In the genomic region with DNA sequence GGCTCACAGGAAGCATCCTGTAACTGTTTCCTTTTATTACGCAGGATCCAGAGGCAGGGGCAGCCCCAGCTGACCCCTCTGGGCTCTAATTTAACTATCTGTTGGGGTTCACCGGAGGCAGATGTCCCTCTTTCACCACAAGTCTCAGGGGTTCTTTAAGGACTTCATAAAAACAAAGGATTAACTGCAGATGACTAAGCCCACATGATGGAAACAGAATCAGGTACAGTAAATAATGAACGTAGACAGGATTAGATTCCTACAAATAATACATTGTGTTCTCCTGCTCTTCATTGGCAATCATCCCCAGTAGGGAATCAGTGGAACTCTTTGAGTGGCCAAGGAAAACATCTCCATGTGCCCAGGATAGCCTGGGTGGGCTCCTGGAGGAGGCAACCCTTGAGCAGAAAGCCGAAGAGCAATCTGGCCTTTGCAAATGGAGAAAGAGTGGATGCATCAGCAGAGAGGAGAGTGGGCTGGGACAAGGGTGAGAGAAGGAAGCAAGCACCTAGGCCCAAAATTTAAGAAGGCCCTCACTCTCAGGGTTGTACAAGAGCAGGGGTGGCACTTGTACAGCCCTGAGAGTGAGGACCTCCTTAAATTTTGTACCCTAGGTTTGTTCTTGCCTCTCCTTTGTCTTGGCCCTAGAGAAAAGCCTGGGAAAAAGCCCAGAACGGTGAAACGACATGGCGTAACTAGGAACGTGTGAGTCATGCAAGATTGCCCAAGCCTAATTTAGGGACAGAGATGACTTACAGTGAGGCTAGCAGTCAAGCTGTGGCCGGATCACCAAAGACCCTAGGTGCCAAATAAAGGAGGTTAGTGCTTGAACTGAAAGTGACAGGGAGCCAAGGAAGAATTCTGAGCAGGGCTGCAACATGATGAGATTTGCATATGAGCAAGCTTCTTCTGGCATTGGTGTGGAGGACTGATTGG, we compare ENCODE assay signal across 11 cellular contexts. TPM values are rescaled to one million over a fixed set of nuclear protein-coding genes. Genes with fewer than 3 reads are reported as not detected.
DNase-seq lines count a peak whose midpoint lies in the region; ATAC-seq and TF ChIP-seq lines count a peak whose summit lies in the region.
"Had no signal": no experiment of that assay in that cellular context is flagged by ENCODE, and none has a peak within 500 bp of the region (broad histone marks: within the 10 kb centered on the region; RNA-seq: fewer than 3 reads in every experiment).

No MANE protein-coding gene starts in this region.

- H3K9ac ChIP-seq in SK-N-SH, result no peak overlapping the region

- H3K4me1 ChIP-seq in SK-N-SH (ENCODE audit: control insufficient read depth in 1 of 2, insufficient read depth in 2 of 2, low read depth in 1 of 2, low read length in 1 of 2) (no peaks in the 10 kb centered on the region), adrenal gland (replicated peaks in 1 of 2) (peaks cover 3 to 6% of the 10 kb centered on the region in 2 donors), right lobe of liver (peaks cover 0 to 3% (median 0%) of the 10 kb centered on the region in 4 donors), upper lobe of left lung (peaks cover 0 to 21% (median 16%) of the 10 kb centered on the region in 4 donors)

- H3K27ac ChIP-seq in SK-N-SH (ENCODE audit: low read depth in 2 of 2, low read length in 1 of 2) (no peak overlapping the region), adrenal gland (peak overlapping the region in 2 of 5 donors; percentile 43 to 82), right lobe of liver (no peak overlapping the region), upper lobe of left lung (peak overlapping the region in 3 of 4 donors; percentile 66 to 83 (median 79))
- H3K27ac ChIP-seq: 22Rv1 had no signal

- H3K9me3 ChIP-seq in SK-N-SH (no peaks in the 10 kb centered on the region), adrenal gland (replicated peaks in 1 of 3) (no peaks in the 10 kb centered on the region), right lobe of liver (no peaks in the 10 kb centered on the region), upper lobe of left lung (no peaks in the 10 kb centered on the region)

- H4K20me1 ChIP-seq in SK-N-SH (ENCODE audit: insufficient read depth), result no peaks in the 10 kb centered on the region

- no peaks in the 10 kb centered on the region for H3K36me3 ChIP-seq in SK-N-SH (replicated peaks in 1 of 2; ENCODE audit: control insufficient read depth in 1 of 2, insufficient read depth in 2 of 2, low read length in 1 of 2)
- no peaks in the 10 kb centered on the region for H3K36me3 ChIP-seq in adrenal gland (replicated peaks in 1 of 2)
- H3K36me3 ChIP-seq in right lobe of liver, result no peaks in the 10 kb centered on the region
- no peaks in the 10 kb centered on the region for H3K36me3 ChIP-seq in upper lobe of left lung

- TF ChIP-seq EP300 in SK-N-SH (IDR thresholded peaks at IDR 0.05; ENCODE audit: borderline replicate concordance in 1 of 2, low read depth in 1 of 2, low read length in 1 of 2) (no peak), upper lobe of left lung (IDR thresholded peaks at IDR 0.05) (peak in 2 of 4 donors; percentile 15 to 27)

- intact Hi-C loops in adrenal gland (cut with DNase I) (no loop called here), right lobe of liver (cut with DNase I) (no loop called here)

- 74% methylated on average over 9 of the region's 9 CpGs for WGBS in SK-N-SH (ENCODE audit: low lambda C conversion rate)
- WGBS in adrenal gland, 4 donors, result 50 to 60% (median 52%) methylated on average over 9 of the region's 9 CpGs
- WGBS in right lobe of liver (ENCODE audit: insufficient coverage, low coverage, low lambda C conversion rate, missing lambda C conversion rate), result 65% methylated on average over 7 of the region's 9 CpGs
- WGBS in upper lobe of left lung, 2 donors, result 53 to 69% methylated on average over 9 of the region's 9 CpGs

- no peaks in the 10 kb centered on the region for H3K79me2 ChIP-seq in SK-N-SH (ENCODE audit: insufficient read depth)

- ATAC-seq in SK-N-SH treated with all-trans-retinoic acid at 6 μM for 48 hours (no peak), right lobe of liver (peak; percentile 31 to 51 (median 35)), upper lobe of left lung (ENCODE audit: low FRiP score in 2 of 2) (peak; percentile 20 to 83), HG02763 (IDR thresholded peaks at IDR 0.05; ENCODE audit: unreplicated experiment) (no peak)

- peaks cover 6% of the 10 kb centered on the region; the same call in 1 of the 2 replicates for H3K27me3 ChIP-seq in SK-N-SH (ENCODE audit: insufficient read depth)
- no peaks in the 10 kb centered on the region for H3K27me3 ChIP-seq in adrenal gland
- H3K27me3 ChIP-seq in right lobe of liver, result no peaks in the 10 kb centered on the region
- H3K27me3 ChIP-seq in upper lobe of left lung, result no peaks in the 10 kb centered on the region

- H3K9me2 ChIP-seq in SK-N-SH, result no peaks in the 10 kb centered on the region

- H3K4me2 ChIP-seq in SK-N-SH, result no peak overlapping the region

- CTCF ChIA-PET in SK-N-SH (lab: Yijun Ruan, JAX), result no interaction called here

- TF ChIP-seq CTCF in SK-N-SH (IDR thresholded peaks at IDR 0.05) (no peak), adrenal gland (IDR thresholded peaks at IDR 0.05) (no peak), right lobe of liver (IDR thresholded peaks at IDR 0.05) (no peak), upper lobe of left lung (IDR thresholded peaks at IDR 0.05) (no peak), GM13976 (IDR thresholded peaks at IDR 0.05; ENCODE audit: borderline replicate concordance, control extremely low read depth, extremely low read depth, insufficient read depth, missing control alignments) (no peak)

- no peak for TF ChIP-seq RAD21 in SK-N-SH (IDR thresholded peaks at IDR 0.05; ENCODE audit: low read length)

- in situ Hi-C loops in GM13976 (cut with MboI; ENCODE audit: low sequenced_read_pairs, unreplicated experiment), result no loop called here

- TF ChIP-seq POLR2A in adrenal gland (IDR thresholded peaks at IDR 0.05) (no peak), right lobe of liver (IDR thresholded peaks at IDR 0.05) (no peak), upper lobe of left lung (IDR thresholded peaks at IDR 0.05) (no peak)

- DNase-seq in SK-N-SH (no peak), adrenal gland (peak; percentile 40 to 81 (median 73)), right lobe of liver (no peak), upper lobe of left lung (peak in 1 of 2 donors; percentile 71), NCI-H1436 (lab: John Stamatoyannopoulos, UW) (no peak), GM13976 (ENCODE audit: low spot score) (no peak)
- DNase-seq: activated T-cell treated with anti-CD3 and anti-CD28 coated beads, Interleukin-2, amount 50 U/mL, for 1 hour; hypothalamus had no signal

- POLR2A ChIA-PET in SK-N-SH (lab: Yijun Ruan, JAX), result no interaction called here

- no peaks in the 10 kb centered on the region for H3F3A ChIP-seq in SK-N-SH (replicated peaks; ENCODE audit: insufficient read depth)

- H3K4me3 ChIP-seq in SK-N-SH (ENCODE audit: low read depth in 2 of 2, low read length in 1 of 2) (no peak overlapping the region), adrenal gland (no peak overlapping the region), right lobe of liver (no peak overlapping the region), upper lobe of left lung (no peak overlapping the region)

- H2AFZ ChIP-seq in SK-N-SH (ENCODE audit: low read depth), result no peak overlapping the region

TF ChIP-seq in SK-N-SH treated with all-trans-retinoic acid at 6 μM for 48 hours, 23 proteins besides CTCF, POLR2A, EP300 and RAD21:
- TF ChIP-seq TOX (CRISPR knock-in tag; IDR thresholded peaks at IDR 0.05; ENCODE audit: borderline replicate concordance) (no peak), ZNF70 (CRISPR knock-in tag; IDR thresholded peaks at IDR 0.05) (peak; percentile 90)

TF ChIP-seq in SK-N-SH, 30 proteins besides CTCF, POLR2A, EP300 and RAD21 (continues in another document):
- TF ChIP-seq CHD2 (IDR thresholded peaks at IDR 0.05; ENCODE audit: low read length, partially characterized antibody) (no peak), MXI1 (IDR thresholded peaks at IDR 0.05; ENCODE audit: low read depth, low read length) (no peak), RXRA (IDR thresholded peaks at IDR 0.05; ENCODE audit: borderline replicate concordance, low read depth) (no peak), RFX5 (IDR thresholded peaks at IDR 0.05; ENCODE audit: low read length) (no peak), EZH2phosphoT487 (IDR thresholded peaks at IDR 0.05; ENCODE audit: borderline replicate concordance, low read depth) (no peak), TCF12 (IDR thresholded peaks at IDR 0.05) (no peak), GABPA (IDR thresholded peaks at IDR 0.05; ENCODE audit: low read depth) (no peak), SIN3A (IDR thresholded peaks at IDR 0.05; ENCODE audit: borderline replicate concordance, low read depth, low read length) (no peak), FOSL2 (IDR thresholded peaks at IDR 0.05; ENCODE audit: borderline replicate concordance, low read depth) (no peak), TEAD4 (IDR thresholded peaks at IDR 0.05; ENCODE audit: borderline replicate concordance, insufficient read depth) (no peak), JUND (IDR thresholded peaks at IDR 0.05) (no peak), NFIC (IDR thresholded peaks at IDR 0.05; ENCODE audit: borderline replicate concordance) (no peak), TAF1 (IDR thresholded peaks at IDR 0.05; ENCODE audit: borderline replicate concordance, low read depth, low read length) (no peak), YY1 (IDR thresholded peaks at IDR 0.05; ENCODE audit: low read depth) (no peak), POLR2AphosphoS5 (IDR thresholded peaks at IDR 0.05; ENCODE audit: low read depth, low read length) (no peak), ELF1 (IDR thresholded peaks at IDR 0.05) (no peak)
- TF ChIP-seq, protein P1, sequence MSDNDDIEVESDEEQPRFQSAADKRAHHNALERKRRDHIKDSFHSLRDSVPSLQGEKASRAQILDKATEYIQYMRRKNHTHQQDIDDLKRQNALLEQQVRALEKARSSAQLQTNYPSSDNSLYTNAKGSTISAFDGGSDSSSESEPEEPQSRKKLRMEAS (IDR thresholded peaks at IDR 0.05; ENCODE audit: low read depth), result no peak

RNA-seq across cellular contexts. Expression of a gene that starts 24.8 kb away (rescaled TPM):
- 4.4 and 4.8 TPM in 2 replicates for polyA plus RNA-seq in SK-N-SH (2012; rRNA removed)
- 4.2 and 4.6 TPM in 2 replicates for polyA plus RNA-seq in SK-N-SH (2012; cell fraction: cytosol; rRNA removed)
- 6.4 and 13.3 TPM in 2 replicates for polyA plus RNA-seq in SK-N-SH (2012; cell fraction: nucleus; rRNA removed)
- 10 to 100 TPM; 15.3 to 87.0 (median 32.3) TPM for total RNA-seq in adrenal gland
- 10 to 100 TPM in 2 of 3 donors, 1 to 10 TPM in 1; 9.0 to 12.8 (median 10.5) TPM for polyA plus RNA-seq in adrenal gland
- total RNA-seq in right lobe of liver, result 10 to 100 TPM in 4 of 6 experiments, 1 to 10 TPM in 2; 7.6 to 15.6 (median 12.2) TPM
- 100 to 1,000 TPM in 2 of 6 donors, 10 to 100 TPM in 4; 62.8 to 317 (median 85.6) TPM for total RNA-seq in upper lobe of left lung

Comparison
In these comparisons a context has a peak if more than half of its experiments do, and no peak if none do; other contexts are left out.
1. ATAC-seq: peak in right lobe of liver (4 of 4) and upper lobe of left lung (2 of 2); none in SK-N-SH treated with all-trans-retinoic acid at 6 μM for 48 hours (single experiment) and HG02763 (single experiment).
2. DNase-seq: peak in adrenal gland (7 of 7); none in SK-N-SH (single experiment), right lobe of liver (0 of 3), NCI-H1436 (single experiment) and GM13976 (single experiment).
3. H3K27ac ChIP-seq: peak in upper lobe of left lung (3 of 4); none in SK-N-SH (0 of 2) and right lobe of liver (0 of 3).